ENCODE assay signal across 22 cellular contexts in the genomic region with DNA sequence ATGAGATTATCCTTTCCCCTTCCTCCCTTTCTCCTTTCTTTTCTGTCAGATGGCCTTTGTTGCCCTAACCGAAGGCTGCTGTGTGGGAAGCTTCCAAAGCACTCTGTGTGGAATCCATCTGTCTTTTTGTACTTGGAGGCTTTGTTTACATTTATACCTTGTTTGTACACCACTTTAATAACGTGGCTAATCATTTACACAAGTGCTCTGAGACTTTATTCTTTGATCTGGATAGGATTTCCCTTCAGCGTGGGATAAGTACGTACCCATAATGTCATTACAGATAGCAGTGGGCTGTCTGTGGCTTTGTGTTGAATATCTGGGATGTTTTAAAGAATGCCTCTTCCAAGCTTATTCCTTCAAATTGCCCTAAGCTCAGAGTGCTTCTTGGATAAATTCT.
DNase-seq lines count a peak whose midpoint lies in the region; ATAC-seq and TF ChIP-seq lines count a peak whose summit lies in the region.
"Had no signal": no experiment of that assay in that cellular context is flagged by ENCODE, and none has a peak within 500 bp of the region (broad histone marks: within the 10 kb centered on the region; RNA-seq: fewer than 3 reads in every experiment).

No MANE protein-coding gene starts in this region.

- TF ChIP-seq CTCF in IMR-90 (conservative IDR thresholded peaks at IDR 0.05; ENCODE audit: low read depth, low read length) (no peak), RWPE1 (conservative IDR thresholded peaks at IDR 0.05; ENCODE audit: low read depth) (no peak)
- no peak for TF ChIP-seq CTCF in activated CD8-positive, alpha-beta T cell treated with anti-CD3 and anti-CD28 coated beads for 36 hours (IDR thresholded peaks at IDR 0.05)

- POLR2A ChIA-PET in IMR-90 (lab: Charles Lee; ENCODE audit: unreplicated experiment): no interaction called here
- POLR2A ChIA-PET in RWPE1 (lab: Yijun Ruan, JAX; ENCODE audit: low non-redundant PET): no interaction called here
- POLR2A ChIA-PET in activated CD8-positive, alpha-beta T cell treated with anti-CD3 and anti-CD28 coated beads for 36 hours (lab: Charles Lee): no interaction called here

- H3K9me1 ChIP-seq in IMR-90 (ENCODE audit: insufficient read depth, low read length): no peaks in the 10 kb centered on the region

- H3K79me1 ChIP-seq in IMR-90 (ENCODE audit: low read depth in 1 of 2, low read length in 2 of 2): no peaks in the 10 kb centered on the region

- no peak overlapping the region for H3K4me3 ChIP-seq in IMR-90 (ENCODE audit: insufficient read depth, low read depth, low read length)
- H3K4me3 ChIP-seq: SJSA1, tibial artery had no signal

- intact Hi-C loops in IMR-90 (cut with micrococcal nuclease): no loop called here
- intact Hi-C loops in activated CD8-positive, alpha-beta T cell treated with anti-CD3 and anti-CD28 coated beads for 36 hours (cut with micrococcal nuclease): no loop called here

- H3K4me3 Mint-ChIP-seq in activated CD8-positive, alpha-beta T cell treated with anti-CD3 and anti-CD28 coated beads for 36 hours: no peak overlapping the region
- H3K4me3 Mint-ChIP-seq: activated CD4-positive, alpha-beta T cell treated with anti-CD3 and anti-CD28 coated beads for 36 hours; activated naive CD4-positive, alpha-beta T cell treated with anti-CD3 and anti-CD28 coated beads, Interleukin-2, amount 50 U/mL, for 24 hours; HFFc6; IgD-negative memory B cell; stimulated activated memory B cell treated with anti-CD40 and anti-IgM and Interleukin-4, amounts not matched to agents 10 μg/mL and 1 μg/mL and 100 μg/mL, for 72 hours had no signal

- no peaks in the 10 kb centered on the region for H3K9me3 ChIP-seq in IMR-90 (ENCODE audit: control insufficient read depth, insufficient read depth, low read length)
- H3K9me3 ChIP-seq: BE2C, SJSA1, tibial artery had no signal

- H3K27ac ChIP-seq in IMR-90 (ENCODE audit: insufficient read depth, low read length) (no peak overlapping the region), RWPE1 (no peak overlapping the region)
- H3K27ac ChIP-seq: SJSA1, tibial artery had no signal

- no peak overlapping the region for H4K8ac ChIP-seq in IMR-90 (ENCODE audit: low read depth in 2 of 2, low read length in 2 of 2)

- no peak overlapping the region for H4K5ac ChIP-seq in IMR-90 (ENCODE audit: low read depth, low read length)

- BruUV-seq in IMR-90 (replicated peaks; lab: Mats Ljungman, UMichigan): no TSS peak

- peak overlapping the region; percentile 27; the same call in 1 of the 3 replicates for H2BK15ac ChIP-seq in IMR-90 (ENCODE audit: low read depth, low read length)

- no peak overlapping the region for H3K23ac ChIP-seq in IMR-90 (ENCODE audit: low read depth, low read length)

- no peak overlapping the region for H2BK20ac ChIP-seq in IMR-90 (ENCODE audit: low read depth, low read length)

- no peak overlapping the region for H4K91ac ChIP-seq in IMR-90 (ENCODE audit: insufficient read depth, low read depth, low read length)

- H3K27me3 ChIP-seq in IMR-90 (ENCODE audit: control insufficient read depth, insufficient read depth, low read length): no peaks in the 10 kb centered on the region
- H3K27me3 ChIP-seq: BE2C, SJSA1, tibial artery had no signal

- H2AFZ ChIP-seq in IMR-90 (replicated peaks; ENCODE audit: low read length, poor library complexity): no peak overlapping the region

- H3K4me1 Mint-ChIP-seq in activated CD8-positive, alpha-beta T cell treated with anti-CD3 and anti-CD28 coated beads for 36 hours (ENCODE audit: low read depth): no peaks in the 10 kb centered on the region
- H3K4me1 Mint-ChIP-seq: activated CD4-positive, alpha-beta T cell treated with anti-CD3 and anti-CD28 coated beads for 36 hours; activated naive CD4-positive, alpha-beta T cell treated with anti-CD3 and anti-CD28 coated beads, Interleukin-2, amount 50 U/mL, for 24 hours; IgD-negative memory B cell; stimulated activated memory B cell treated with anti-CD40 and anti-IgM and Interleukin-4, amounts not matched to agents 10 μg/mL and 1 μg/mL and 100 μg/mL, for 72 hours had no signal

- H2BK120ac ChIP-seq in IMR-90 (ENCODE audit: low read depth, low read length): no peak overlapping the region

- no peaks in the 10 kb centered on the region for H3K36me3 ChIP-seq in IMR-90 (ENCODE audit: control insufficient read depth, insufficient read depth, low read length)
- H3K36me3 ChIP-seq: BE2C, SJSA1, tibial artery had no signal

- in situ Hi-C loops in IMR-90 (cut with MboI; ENCODE audit: low sequenced_read_pairs): no loop called here

- no peak overlapping the region for H3K18ac ChIP-seq in IMR-90 (ENCODE audit: low read depth, low read length)

- H4K20me1 ChIP-seq in IMR-90 (ENCODE audit: insufficient read depth, low read length): no peaks in the 10 kb centered on the region

- no peak overlapping the region for H3K27ac Mint-ChIP-seq in activated CD8-positive, alpha-beta T cell treated with anti-CD3 and anti-CD28 coated beads for 36 hours
- H3K27ac Mint-ChIP-seq: activated CD4-positive, alpha-beta T cell treated with anti-CD3 and anti-CD28 coated beads for 36 hours; activated naive CD4-positive, alpha-beta T cell treated with anti-CD3 and anti-CD28 coated beads, Interleukin-2, amount 50 U/mL, for 24 hours; HFFc6; IgD-negative memory B cell; stimulated activated memory B cell treated with anti-CD40 and anti-IgM and Interleukin-4, amounts not matched to agents 10 μg/mL and 1 μg/mL and 100 μg/mL, for 72 hours had no signal

- no peak overlapping the region for H3K4ac ChIP-seq in IMR-90 (ENCODE audit: low read depth, low read length)

- TF ChIP-seq RAD21 in IMR-90 (IDR thresholded peaks at IDR 0.05; ENCODE audit: low read length): no peak

- H3K36me3 Mint-ChIP-seq in activated CD8-positive, alpha-beta T cell treated with anti-CD3 and anti-CD28 coated beads for 36 hours (ENCODE audit: low read depth): no peaks in the 10 kb centered on the region
- H3K36me3 Mint-ChIP-seq: activated naive CD4-positive, alpha-beta T cell treated with anti-CD3 and anti-CD28 coated beads, Interleukin-2, amount 50 U/mL, for 24 hours; IgD-negative memory B cell; stimulated activated memory B cell treated with anti-CD40 and anti-IgM and Interleukin-4, amounts not matched to agents 10 μg/mL and 1 μg/mL and 100 μg/mL, for 72 hours had no signal

- H3K4me2 ChIP-seq in IMR-90 (ENCODE audit: low read depth, low read length): peak overlapping the region; percentile 5; the same call in 1 of the 2 replicates

- no peak for TF ChIP-seq POLR2A in IMR-90 (IDR thresholded peaks at IDR 0.05; ENCODE audit: low read depth, low read length)

- peaks cover 3% of the 10 kb centered on the region for H3K9me3 Mint-ChIP-seq in activated CD8-positive, alpha-beta T cell treated with anti-CD3 and anti-CD28 coated beads for 36 hours
- H3K9me3 Mint-ChIP-seq: stimulated activated memory B cell treated with anti-CD40 and anti-IgM and Interleukin-4, amounts not matched to agents 10 μg/mL and 1 μg/mL and 100 μg/mL, for 72 hours had no signal

- no peak overlapping the region for H2AK5ac ChIP-seq in IMR-90 (ENCODE audit: low read depth, low read length)

- WGBS in IMR-90 (ENCODE audit: extremely low coverage in 2 of 2, insufficient read length in 1 of 2), 2 experiments: no CpG with 5 or more reads among the region's 4 CpGs

- no peak overlapping the region for H2BK5ac ChIP-seq in IMR-90 (ENCODE audit: low read depth, low read length, poor library complexity, severe bottlenecking)

- H3K9ac ChIP-seq in IMR-90 (ENCODE audit: low read depth, low read length): no peak overlapping the region

- ATAC-seq in IMR-90 (ENCODE audit: low read depth) (peak; percentile 61), HG03159 (IDR thresholded peaks at IDR 0.05; ENCODE audit: unreplicated experiment) (no peak)
- no peak for ATAC-seq in activated CD8-positive, alpha-beta T cell treated with anti-CD3 and anti-CD28 coated beads for 36 hours
- ATAC-seq: activated CD4-positive, alpha-beta T cell treated with anti-CD3 and anti-CD28 coated beads for 36 hours; stimulated activated memory B cell treated with anti-CD40 and anti-IgM and Interleukin-4, amounts not matched to agents 10 μg/mL and 1 μg/mL and 100 μg/mL, for 72 hours had no signal

- DNase-seq in IMR-90 (peak; percentile 25), NCI-H748 (lab: John Stamatoyannopoulos, UW; ENCODE audit: unreplicated experiment) (peak; percentile 91), fibroblast of peridontal ligament (ENCODE audit: extremely low read depth) (peak; percentile 3), retina (peak; percentile 15), RWPE1 (ENCODE audit: low spot score) (no peak)
- no peak for DNase-seq in activated CD8-positive, alpha-beta T cell treated with anti-CD3 and anti-CD28 coated beads for 36 hours
- DNase-seq in activated CD4-positive, alpha-beta T cell treated with anti-CD3 and anti-CD28 coated beads for 48 hours: no peak
- DNase-seq: activated CD4-positive, alpha-beta T cell treated with anti-CD3 and anti-CD28 coated beads for 36 hours; activated CD8-positive, alpha-beta memory T cell treated with anti-CD3 and anti-CD28 coated beads, Interleukin-2, amount 50 U/mL, for 4 hours; BE2C; dermis blood vessel endothelial cell; HFFc6; hypothalamus; kidney glomerular epithelial cell; midbrain; MV-4-11; tibial artery had no signal

- H2AK9ac ChIP-seq in IMR-90 (replicated peaks; ENCODE audit: low read depth, low read length, poor library complexity): no peak overlapping the region

- no peak overlapping the region for H3K14ac ChIP-seq in IMR-90 (replicated peaks; ENCODE audit: low read depth, low read length)

- dilution Hi-C loops in IMR-90 (cut with HindIII; ENCODE audit: low sequenced_read_pairs, unreplicated experiment): no loop called here

- CTCF ChIA-PET in IMR-90 (lab: Yijun Ruan, JAX) (no interaction called here), RWPE1 (lab: Yijun Ruan, JAX) (no interaction called here)
- CTCF ChIA-PET in activated CD8-positive, alpha-beta T cell treated with anti-CD3 and anti-CD28 coated beads for 36 hours (lab: Charles Lee): no interaction called here

- no peak overlapping the region for H3K56ac ChIP-seq in IMR-90 (ENCODE audit: extremely low read depth, insufficient read depth, low read length)

- no peaks in the 10 kb centered on the region for H3K27me3 Mint-ChIP-seq in activated CD8-positive, alpha-beta T cell treated with anti-CD3 and anti-CD28 coated beads for 36 hours
- H3K27me3 Mint-ChIP-seq: activated CD4-positive, alpha-beta T cell treated with anti-CD3 and anti-CD28 coated beads for 36 hours; activated naive CD4-positive, alpha-beta T cell treated with anti-CD3 and anti-CD28 coated beads, Interleukin-2, amount 50 U/mL, for 24 hours; IgD-negative memory B cell; stimulated activated memory B cell treated with anti-CD40 and anti-IgM and Interleukin-4, amounts not matched to agents 10 μg/mL and 1 μg/mL and 100 μg/mL, for 72 hours had no signal

- no peaks in the 10 kb centered on the region for H3K4me1 ChIP-seq in IMR-90 (ENCODE audit: control insufficient read depth, insufficient read depth, low read length)
- H3K4me1 ChIP-seq: BE2C, SJSA1, tibial artery had no signal

TF ChIP-seq in IMR-90, 13 proteins besides CTCF, POLR2A, EP300 and RAD21 (continues in another document):
- TF ChIP-seq MAFK (IDR thresholded peaks at IDR 0.05; ENCODE audit: low read depth, low read length): no peak
- no peak for TF ChIP-seq MAZ (IDR thresholded peaks at IDR 0.05; ENCODE audit: borderline replicate concordance, low read depth, low read length)

Comparison
In these comparisons a context has a peak if more than half of its experiments do, and no peak if none do; other contexts are left out.
1. DNase-seq: peak in IMR-90 (single experiment), NCI-H748 (single experiment), fibroblast of peridontal ligament (single experiment) and retina (single experiment); none in RWPE1 (single experiment), activated CD8-positive, alpha-beta T cell treated with anti-CD3 and anti-CD28 coated beads for 36 hours (single experiment) and activated CD4-positive, alpha-beta T cell treated with anti-CD3 and anti-CD28 coated beads for 48 hours (single experiment).